In genomic region chr20:21607971-21608735, GRCh38 we compare ENCODE assay signal across 12 cellular contexts.
DNase-seq lines count a peak whose midpoint lies in the region; ATAC-seq and TF ChIP-seq lines count a peak whose summit lies in the region.
"Had no signal": no experiment of that assay in that cellular context is flagged by ENCODE, and none has a peak within 500 bp of the region (broad histone marks: within the 10 kb centered on the region; RNA-seq: fewer than 3 reads in every experiment).

No MANE protein-coding gene starts in this region.

- TF ChIP-seq CTCF in body of pancreas (IDR thresholded peaks at IDR 0.05), result no peak
- TF ChIP-seq CTCF in neural progenitor cell (IDR thresholded peaks at IDR 0.05), result no peak

- H3K4me3 ChIP-seq in body of pancreas (no peak overlapping the region), neural progenitor cell (no peak overlapping the region)
- H3K4me3 ChIP-seq: heart right ventricle had no signal

- 65 to 69% methylated on average over 29 to 38 of the region's 38 CpGs for WGBS in body of pancreas, 2 donors

- H3K27me3 ChIP-seq in body of pancreas (no peaks in the 10 kb centered on the region), neural progenitor cell (no peaks in the 10 kb centered on the region)

- H3K27ac ChIP-seq in body of pancreas (no peak overlapping the region), neural progenitor cell (no peak overlapping the region)
- H3K27ac ChIP-seq: heart right ventricle had no signal

- H3K4me2 ChIP-seq in neural progenitor cell, result no peak overlapping the region

- H3K9me3 Mint-ChIP-seq in neural progenitor cell, result peaks cover 9% of the 10 kb centered on the region

- peaks cover 14% of the 10 kb centered on the region for H3K27me3 Mint-ChIP-seq in neural progenitor cell (ENCODE audit: insufficient read depth, low read depth)

- H3K36me3 Mint-ChIP-seq in neural progenitor cell, result no peaks in the 10 kb centered on the region

- H3K9me3 ChIP-seq in body of pancreas, result no peaks in the 10 kb centered on the region
- no peaks in the 10 kb centered on the region for H3K9me3 ChIP-seq in neural progenitor cell (ENCODE audit: low read depth)

- H3K4me1 ChIP-seq in body of pancreas, result no peaks in the 10 kb centered on the region
- H3K4me1 ChIP-seq in neural progenitor cell, result no peaks in the 10 kb centered on the region
- H3K4me1 ChIP-seq: heart right ventricle had no signal

- no peaks in the 10 kb centered on the region for H3K4me1 Mint-ChIP-seq in neural progenitor cell

- H3K27ac Mint-ChIP-seq in neural progenitor cell, result no peak overlapping the region
- H3K27ac Mint-ChIP-seq: CD4-positive, alpha-beta T cell had no signal

- TF ChIP-seq POLR2A in body of pancreas (IDR thresholded peaks at IDR 0.05), result no peak

- no peaks in the 10 kb centered on the region for H4K20me1 ChIP-seq in neural progenitor cell (ENCODE audit: low read depth)

- H3K4me3 Mint-ChIP-seq in neural progenitor cell, result no peak overlapping the region
- H3K4me3 Mint-ChIP-seq: CD4-positive, alpha-beta T cell had no signal

- H2AFZ ChIP-seq in neural progenitor cell (replicated peaks), result peak overlapping the region; percentile 34

- intact Hi-C loops in body of pancreas (cut with DNase I), result no loop called here

- DNase-seq in COLO829 (ENCODE audit: low spot score), result peak; percentile 35
- DNase-seq in NCI-H2029 treated with DMSO at 0.1 percent for 48 hours (lab: John Stamatoyannopoulos, UW), result peak; percentile 93
- peak in 3 of 4 donors; percentile 19 to 48 (median 26) for DNase-seq in body of pancreas
- DNase-seq in neural progenitor cell (ENCODE audit: low spot score), result no peak
- DNase-seq in NK-92 treated with Interleukin-12 subunit alpha and Interleukin-12 subunit beta, amount 100 ng/mL, for 24 hours (lab: John Stamatoyannopoulos, UW), result no peak
- no peak for DNase-seq in central memory CD4-positive, alpha-beta T cell
- DNase-seq: activated CD4-positive, alpha-beta T cell treated with anti-CD3 and anti-CD28 coated beads for 4 hours; CD4-positive, alpha-beta T cell; MV-4-11 had no signal

- ATAC-seq in body of pancreas (peak; percentile 47), GM21717 (IDR thresholded peaks at IDR 0.05; ENCODE audit: unreplicated experiment) (no peak), HG03457 (IDR thresholded peaks at IDR 0.05; ENCODE audit: unreplicated experiment) (no peak)
- ATAC-seq: heart right ventricle had no signal

- H3F3A ChIP-seq in neural progenitor cell (ENCODE audit: low read depth), result no peaks in the 10 kb centered on the region

- no peaks in the 10 kb centered on the region for H3K36me3 ChIP-seq in body of pancreas (replicated peaks in 1 of 2; ENCODE audit: insufficient read depth in 1 of 2, low read depth in 2 of 2)
- H3K36me3 ChIP-seq in neural progenitor cell, result no peaks in the 10 kb centered on the region
- H3K36me3 ChIP-seq: heart right ventricle had no signal

- H3K79me2 ChIP-seq in neural progenitor cell (ENCODE audit: low read depth), result no peaks in the 10 kb centered on the region

- H3K9ac ChIP-seq in neural progenitor cell, result no peak overlapping the region

Comparison
In these comparisons a context has a peak if more than half of its experiments do, and no peak if none do; other contexts are left out.
1. DNase-seq: peak in COLO829 (single experiment), NCI-H2029 treated with DMSO at 0.1 percent for 48 hours (single experiment) and body of pancreas (3 of 4); none in neural progenitor cell (single experiment), NK-92 treated with Interleukin-12 subunit alpha and Interleukin-12 subunit beta, amount 100 ng/mL, for 24 hours (single experiment) and central memory CD4-positive, alpha-beta T cell (single experiment).